8 cellular contexts compared by ENCODE assay signal in the genomic region with DNA sequence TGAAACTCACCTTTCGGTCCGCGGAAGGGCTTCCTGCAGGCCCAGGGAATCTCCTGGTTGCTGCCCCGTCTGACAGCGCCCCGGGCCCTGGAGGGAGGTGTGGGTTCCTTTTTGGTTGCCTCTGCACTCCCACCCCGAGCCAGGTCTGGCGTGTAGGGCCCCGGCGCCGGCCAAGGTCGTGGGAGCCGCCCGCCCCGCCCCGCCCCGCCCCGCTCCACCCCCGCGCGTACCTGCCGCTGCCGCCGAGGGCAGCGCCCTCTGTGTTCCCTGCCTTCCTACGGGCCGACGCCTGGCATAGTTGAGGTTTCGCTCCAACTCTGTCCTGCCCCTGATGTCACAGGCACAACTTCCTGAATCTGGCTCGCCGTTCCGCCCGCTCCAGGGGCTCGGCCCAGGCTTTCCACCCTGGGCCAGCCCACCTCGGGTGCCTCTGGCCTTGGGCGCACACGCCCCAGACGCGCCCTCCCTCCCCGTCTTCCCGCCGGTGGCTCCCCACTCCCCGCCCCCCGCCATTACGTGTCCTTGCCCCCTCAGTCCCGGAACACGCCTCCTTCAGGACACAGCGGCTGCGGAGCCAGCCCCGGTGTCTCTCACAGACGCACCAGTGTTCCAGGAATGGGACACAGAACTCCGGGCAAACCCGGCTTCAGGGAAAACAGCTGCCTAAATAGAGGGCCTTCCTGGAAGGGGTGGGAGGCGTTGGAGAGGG. TPM values are rescaled to one million over a fixed set of nuclear protein-coding genes. Genes with fewer than 3 reads are reported as not detected.
DNase-seq lines count a peak whose midpoint lies in the region; ATAC-seq and TF ChIP-seq lines count a peak whose summit lies in the region.

A gene (minus strand): TSS at position 147 of the 709 bp plus-strand sequence. CDS start 31,763 bp downstream, outside the sequence.

- no peaks in the 10 kb centered on the region for H3K27me3 Mint-ChIP-seq in Caco-2 (ENCODE audit: insufficient read depth, unreplicated experiment)
- no peaks in the 10 kb centered on the region for H3K27me3 Mint-ChIP-seq in activated naive CD4-positive, alpha-beta T cell treated with anti-CD3 and anti-CD28 coated beads, Interleukin-2, amount 10 ng/mL, durations not matched to agents 7 days and 5 days

- H3K4me3 ChIP-seq in Caco-2 (ENCODE audit: low read depth, low read length), result peak within 1 kb of the TSS; percentile 67
- peak within 1 kb of the TSS; percentile 60 for H3K4me3 ChIP-seq in SJCRH30
- peak within 1 kb of the TSS; percentile 57 to 93 (median 74) for H3K4me3 ChIP-seq in heart left ventricle
- H3K4me3 ChIP-seq in psoas muscle, result peak within 1 kb of the TSS; percentile 86

- no peaks in the 10 kb centered on the region for H3K36me3 ChIP-seq in Caco-2 (ENCODE audit: control insufficient read depth, insufficient read depth, low read length)
- H3K36me3 ChIP-seq in SJCRH30, result no peaks in the 10 kb centered on the region
- H3K36me3 ChIP-seq in heart left ventricle, result peaks cover 0 to 3% (median 0%) of the 10 kb centered on the region in 9 donors
- no peaks in the 10 kb centered on the region for H3K36me3 ChIP-seq in psoas muscle (ENCODE audit: insufficient read depth in 1 of 2, low read depth in 1 of 2)

- H3K9me3 ChIP-seq in Caco-2, result no peaks in the 10 kb centered on the region
- H3K9me3 ChIP-seq in SJCRH30 (replicated peaks), result no peaks in the 10 kb centered on the region
- H3K9me3 ChIP-seq in heart left ventricle, result no peaks in the 10 kb centered on the region
- H3K9me3 ChIP-seq in psoas muscle, result no peaks in the 10 kb centered on the region

- TF ChIP-seq POLR2A in heart left ventricle (IDR thresholded peaks at IDR 0.05), result peak in 1 of 2 donors; percentile 28

- no peaks in the 10 kb centered on the region for H3K27me3 ChIP-seq in Caco-2 (replicated peaks; ENCODE audit: control insufficient read depth, insufficient read depth, low read length)
- no peaks in the 10 kb centered on the region for H3K27me3 ChIP-seq in SJCRH30
- H3K27me3 ChIP-seq in heart left ventricle, result no peaks in the 10 kb centered on the region
- no peaks in the 10 kb centered on the region for H3K27me3 ChIP-seq in psoas muscle (ENCODE audit: insufficient read depth in 3 of 3, low read length in 2 of 3)

- no peaks in the 10 kb centered on the region for H3K9me3 Mint-ChIP-seq in Caco-2 (ENCODE audit: unreplicated experiment)
- H3K9me3 Mint-ChIP-seq in activated naive CD4-positive, alpha-beta T cell treated with anti-CD3 and anti-CD28 coated beads, Interleukin-2, amount 10 ng/mL, durations not matched to agents 7 days and 5 days, result no peaks in the 10 kb centered on the region

- POLR2A ChIA-PET in Caco-2 (lab: Charles Lee), result no interaction called here

- peaks cover 6% of the 10 kb centered on the region for H3K36me3 Mint-ChIP-seq in Caco-2 (ENCODE audit: insufficient read depth, unreplicated experiment)
- H3K36me3 Mint-ChIP-seq in activated naive CD4-positive, alpha-beta T cell treated with anti-CD3 and anti-CD28 coated beads, Interleukin-2, amount 10 ng/mL, durations not matched to agents 7 days and 5 days, result peaks cover 39% of the 10 kb centered on the region

- CTCF ChIA-PET in Caco-2 (lab: Charles Lee), result interaction anchor here (0.6 to 1.3 kb wide), 3 partner anchors 13 to 153 kb away, joined by 5 to 10 read pairs (median 9); no protein-coding TSS in a partner anchor
- CTCF ChIA-PET in activated naive CD4-positive, alpha-beta T cell treated with anti-CD3 and anti-CD28 coated beads, Interleukin-2, amount 10 ng/mL, durations not matched to agents 7 days and 5 days (lab: Charles Lee), result interaction anchor here (0.8 to 2.4 kb wide), 10 partner anchors 12 to 126 kb away, joined by 3 to 22 read pairs (median 4); no protein-coding TSS in a partner anchor

- peak within 1 kb of the TSS; percentile 42 for H3K27ac ChIP-seq in SJCRH30
- H3K27ac ChIP-seq in heart left ventricle, result peak within 1 kb of the TSS; percentile 84 to 95 (median 90)
- H3K27ac ChIP-seq in psoas muscle, result peak within 1 kb of the TSS; percentile 72

- TF ChIP-seq CTCF in Caco-2 (IDR thresholded peaks at IDR 0.05; ENCODE audit: insufficient read depth in 1 of 2, low read depth in 1 of 2, low read length in 1 of 2, severe bottlenecking in 1 of 2, unreplicated experiment in 1 of 2) (peak in 1 of 2 experiments; percentile 37), heart left ventricle (IDR thresholded peaks at IDR 0.05) (peak in 5 of 12 donors; percentile 19 to 40 (median 30)), psoas muscle (IDR thresholded peaks at IDR 0.05) (no peak)

- peak; percentile 55 for ATAC-seq in GM19455 (IDR thresholded peaks at IDR 0.05; ENCODE audit: unreplicated experiment)
- peak; percentile 83 to 90 (median 86) for ATAC-seq in heart left ventricle
- peak; percentile 83 to 84 (median 84) for ATAC-seq in psoas muscle

- 0 to 1% (median 1%) methylated on average over 26 to 54 of the region's 54 CpGs for WGBS in heart left ventricle, 4 donors
- WGBS in psoas muscle, 3 donors, result 0 to 1% (median 1%) methylated on average over 31 to 54 of the region's 54 CpGs

- peak within 1 kb of the TSS; percentile 87 for H3K4me3 Mint-ChIP-seq in Caco-2 (ENCODE audit: unreplicated experiment)
- peak within 1 kb of the TSS; percentile 93 for H3K4me3 Mint-ChIP-seq in activated naive CD4-positive, alpha-beta T cell treated with anti-CD3 and anti-CD28 coated beads, Interleukin-2, amount 10 ng/mL, durations not matched to agents 7 days and 5 days

- H3K4me1 Mint-ChIP-seq in Caco-2 (ENCODE audit: low read depth, unreplicated experiment), result peaks cover 14% of the 10 kb centered on the region
- peaks cover 76% of the 10 kb centered on the region for H3K4me1 Mint-ChIP-seq in activated naive CD4-positive, alpha-beta T cell treated with anti-CD3 and anti-CD28 coated beads, Interleukin-2, amount 10 ng/mL, durations not matched to agents 7 days and 5 days

- peak within 1 kb of the TSS; percentile 94 for H3K27ac Mint-ChIP-seq in Caco-2 (ENCODE audit: unreplicated experiment)
- peak within 1 kb of the TSS; percentile 91 for H3K27ac Mint-ChIP-seq in activated naive CD4-positive, alpha-beta T cell treated with anti-CD3 and anti-CD28 coated beads, Interleukin-2, amount 10 ng/mL, durations not matched to agents 7 days and 5 days

- no TSS peak for BruUV-seq in Caco-2 (replicated peaks; lab: Mats Ljungman, UMichigan)

- intact Hi-C loops in Caco-2 (cut with micrococcal nuclease; ENCODE audit: unreplicated experiment), result loop anchor here (1.0 kb wide), 2 partner anchors 37 to 77 kb away; no protein-coding TSS in a partner anchor
- intact Hi-C loops in heart left ventricle (cut with DNase I), result loop anchor here in 4 of 10 donors (5.0 kb wide), 3 partner anchors 35 to 80 kb away; no protein-coding TSS in a partner anchor
- intact Hi-C loops in psoas muscle (cut with DNase I), result loop anchor here in 1 of 2 donors (5.0 to 10.0 kb wide), 2 partner anchors 35 to 168 kb away; a partner anchor contains a TSS

- H3K4me1 ChIP-seq in Caco-2, result no peaks in the 10 kb centered on the region
- H3K4me1 ChIP-seq in SJCRH30, result peaks cover 4% of the 10 kb centered on the region
- H3K4me1 ChIP-seq in heart left ventricle, result peaks cover 0 to 53% (median 31%) of the 10 kb centered on the region in 12 donors
- peaks cover 28% of the 10 kb centered on the region for H3K4me1 ChIP-seq in psoas muscle

- DNase-seq in Caco-2, result peak; percentile 79 to 81
- peak; percentile 74 for DNase-seq in HPDE6-E6E7 (ENCODE audit: extremely low spot score)
- peak; percentile 74 to 78 for DNase-seq in SJCRH30
- peak; percentile 69 for DNase-seq in activated naive CD4-positive, alpha-beta T cell treated with anti-CD3 and anti-CD28 coated beads, Interleukin-2, amount 10 ng/mL, durations not matched to agents 7 days and 5 days
- peak; percentile 79 to 90 (median 86) for DNase-seq in heart left ventricle
- DNase-seq in psoas muscle, result peak; percentile 81 to 88
- DNase-seq in NCI-H2081 treated with DMSO at 0.1 percent for 48 hours (lab: John Stamatoyannopoulos, UW), result no peak

RNA-seq across cellular contexts. Expression of the gene that starts here (rescaled TPM):
- total RNA-seq in Caco-2 (2022) (18.9 and 24.9 TPM in 2 replicates), heart left ventricle (10 to 100 TPM; 10.0 to 45.3 (median 12.9) TPM), psoas muscle (10 to 100 TPM in 3 of 4 donors, 1 to 10 TPM in 1; 6.2 to 18.4 (median 14.6) TPM)
- 1.7 and 2.1 TPM in 2 replicates for total RNA-seq in SJCRH30 (2014; rRNA removed; shearing (Covaris generic))
- polyA plus RNA-seq in heart left ventricle (10 to 100 TPM in 1 of 2 donors, 1 to 10 TPM in 1; 4.8 to 16.0 TPM), psoas muscle (10 to 100 TPM in 1 of 3 donors, 1 to 10 TPM in 2; 5.7 to 48.0 (median 7.7) TPM)
